ENCODE assay signal across 8 cellular contexts in genomic region chr9:37408933-37409710, GRCh38. TPM values are rescaled to one million over a fixed set of nuclear protein-coding genes. Genes with fewer than 3 reads are reported as not detected.
DNase-seq lines count a peak whose midpoint lies in the region; ATAC-seq, FAIRE-seq and TF ChIP-seq lines count a peak whose summit lies in the region.

No MANE protein-coding gene starts in this region.

- POLR2A ChIA-PET in HepG2 (lab: Yijun Ruan, JAX) = no interaction called here

- ATAC-seq in GM18909 (IDR thresholded peaks at IDR 0.05; ENCODE audit: poor library complexity, unreplicated experiment) (peak; percentile 92), HG03045 (IDR thresholded peaks at IDR 0.05; ENCODE audit: unreplicated experiment) (peak; percentile 82), HepG2 (no peak)

- H2AFZ ChIP-seq in HepG2 (ENCODE audit: low read length) = no peak overlapping the region

- TF ChIP-seq EP300 in HepG2 (IDR thresholded peaks at IDR 0.05; ENCODE audit: low read depth in 2 of 2, low read length in 2 of 2) (no peak), HepG2 (CRISPR knock-in tag; IDR thresholded peaks at IDR 0.05; ENCODE audit: borderline replicate concordance) (no peak)

- H3K4me3 ChIP-seq in HepG2 (replicated peaks in 1 of 3; ENCODE audit: insufficient read depth in 1 of 3, low read depth in 2 of 3, low read length in 3 of 3) = no peak overlapping the region

- in situ Hi-C loops in HepG2 (cut with HindIII; ENCODE audit: extremely low pct_ligation_motif_present, low pct_unique_long_range_greater_than_20kb) = no loop called here

- peak; percentile 55 for DNase-seq in activated CD4-positive, alpha-beta T cell treated with anti-CD3 and anti-CD28 coated beads, Interleukin-2, amount 50 U/mL, for 1 hour
- DNase-seq in stimulated activated CD4-positive, alpha-beta T cell treated with anti-CD3 and anti-CD28 coated beads, Interleukin-12 subunit alpha, Interleukin-12 subunit beta, amount 100 ng/mL, for 4 hours = peak; percentile 46
- DNase-seq in HuH-7 (ENCODE audit: low spot score) (no peak), HPDE6-E6E7 (ENCODE audit: extremely low spot score) (no peak), HepG2 (ENCODE audit: low spot score) (no peak), pons (ENCODE audit: low spot score) (no peak)

- no peaks in the 10 kb centered on the region for H3K27me3 ChIP-seq in HepG2 (ENCODE audit: control insufficient read depth in 1 of 2, insufficient read depth in 2 of 2, low read length in 2 of 2)

- H3K4me2 ChIP-seq in HepG2 (ENCODE audit: low read depth, low read length) = no peak overlapping the region

- FAIRE-seq in HepG2 (lab: Jason Lieb, UNC) = no peak

- no peaks in the 10 kb centered on the region for H3K79me2 ChIP-seq in HepG2 (ENCODE audit: insufficient read depth, low read length)

- no peak for TF ChIP-seq RAD21 in HepG2 (CRISPR knock-in tag; IDR thresholded peaks at IDR 0.05)

- no peak for TF ChIP-seq POLR2A in HepG2 (IDR thresholded peaks at IDR 0.05; ENCODE audit: insufficient read depth in 1 of 2, low read depth in 2 of 2, low read length in 2 of 2)

- no peak overlapping the region for H3K27ac ChIP-seq in HepG2 (ENCODE audit: extremely low read length, insufficient read depth, low read length)

- no peak overlapping the region for H3K9ac ChIP-seq in HepG2 (ENCODE audit: insufficient read depth, low read depth, low read length)

- no peaks in the 10 kb centered on the region for H4K20me1 ChIP-seq in HepG2 (ENCODE audit: insufficient read depth, low read length)

- 28% methylated on average over 9 of the region's 22 CpGs for WGBS in HepG2 (ENCODE audit: low lambda C conversion rate)

- no peak for TF ChIP-seq CTCF in HepG2 (CRISPR knock-in tag; IDR thresholded peaks at IDR 0.05)

- no peaks in the 10 kb centered on the region for H3K9me3 ChIP-seq in HepG2 (ENCODE audit: low read length)

- peaks cover 43% of the 10 kb centered on the region for H3K4me1 ChIP-seq in HepG2 (ENCODE audit: insufficient read depth, low read length)

- H3K36me3 ChIP-seq in HepG2 (replicated peaks in 1 of 2; ENCODE audit: control insufficient read depth in 1 of 2, insufficient read depth in 2 of 2, low read length in 2 of 2) = no peaks in the 10 kb centered on the region

- intact Hi-C loops in HepG2 (cut with micrococcal nuclease; ENCODE audit: unreplicated experiment) = no loop called here

- no TSS peak for BruUV-seq in HepG2 (replicated peaks; lab: Mats Ljungman, UMichigan)

- CTCF ChIA-PET in HepG2 (lab: Yijun Ruan, JAX; ENCODE audit: low intra/inter-chr PET ratio, low total read pairs) = no interaction called here

TF ChIP-seq in HepG2, 621 proteins besides CTCF, POLR2A, EP300 and RAD21 (continues in another document):
- TF ChIP-seq ZFP41 (CRISPR knock-in tag; IDR thresholded peaks at IDR 0.05; ENCODE audit: borderline replicate concordance) (no peak), ZBTB25 (CRISPR knock-in tag; IDR thresholded peaks at IDR 0.05) (no peak), NFIC (IDR thresholded peaks at IDR 0.05; ENCODE audit: low read length) (no peak), KDM5A (IDR thresholded peaks at IDR 0.05; ENCODE audit: borderline replicate concordance, low read length) (no peak), MAFF (IDR thresholded peaks at IDR 0.05; ENCODE audit: low read depth, low read length) (no peak), ZNF891 (CRISPR knock-in tag; IDR thresholded peaks at IDR 0.05) (no peak), SIN3A (IDR thresholded peaks at IDR 0.05; ENCODE audit: borderline replicate concordance, low read depth, low read length) (no peak), SPEN (CRISPR knock-in tag; IDR thresholded peaks at IDR 0.05; ENCODE audit: low read depth) (no peak), EZH2 (conservative IDR thresholded peaks at IDR 0.05; ENCODE audit: low read depth, low read length) (no peak), TRAFD1 (CRISPR knock-in tag; IDR thresholded peaks at IDR 0.05; ENCODE audit: borderline replicate concordance) (no peak), ARNT (IDR thresholded peaks at IDR 0.05) (no peak), ZBTB8A (CRISPR knock-in tag; IDR thresholded peaks at IDR 0.05; ENCODE audit: borderline replicate concordance, low read depth) (no peak), ZNF737 (CRISPR knock-in tag; IDR thresholded peaks at IDR 0.05; ENCODE audit: borderline replicate concordance) (no peak), GPN1 (CRISPR knock-in tag; IDR thresholded peaks at IDR 0.05; ENCODE audit: borderline replicate concordance) (no peak), ZNF562 (CRISPR knock-in tag; IDR thresholded peaks at IDR 0.05; ENCODE audit: borderline replicate concordance) (no peak), MAZ (IDR thresholded peaks at IDR 0.05; ENCODE audit: borderline replicate concordance, low read depth, low read length) (no peak), MAZ (CRISPR knock-in tag; IDR thresholded peaks at IDR 0.05; ENCODE audit: low read depth) (no peak)

RNA-seq across cellular contexts. Expression of gene GRHPR, which starts 13.4 kb away (rescaled TPM):
- total RNA-seq in HepG2 (2016; rRNA removed; fragmentation: Illumina TruSeq; extraction: Trizol) = 115 and 127 TPM in 2 replicates
- 58.9 and 75.1 TPM in 2 replicates for total RNA-seq in HepG2 (2016; cell fraction: cytosol; rRNA removed; fragmentation: Illumina TruSeq; extraction: Trizol; ENCODE audit: low read depth)
- 119 and 128 TPM in 2 replicates for total RNA-seq in HepG2 (2016; cell fraction: insoluble cytoplasmic fraction; rRNA removed; fragmentation: Illumina TruSeq; extraction: Trizol)
- 66.5 and 84.7 TPM in 2 replicates for total RNA-seq in HepG2 (2016; cell fraction: membrane; rRNA removed; fragmentation: Illumina TruSeq; extraction: Trizol)
- total RNA-seq in HepG2 (2016; cell fraction: nucleus; rRNA removed; fragmentation: Illumina TruSeq; extraction: Trizol) = 73.9 and 76.5 TPM in 2 replicates
- 113 and 127 TPM in 2 replicates for polyA plus RNA-seq in HepG2 (2011; rRNA removed)
- 126 and 161 TPM in 2 replicates for polyA plus RNA-seq in HepG2 (2011; cell fraction: cytosol; rRNA removed)
- 121 and 122 TPM in 2 replicates for polyA plus RNA-seq in HepG2 (2011; cell fraction: nucleus; rRNA removed)
- polyA plus RNA-seq in HepG2 (2012) = 66.2 and 76.0 TPM in 2 replicates
- polyA plus RNA-seq in HepG2 (2016; cell fraction: cytosol; fragmentation: Illumina TruSeq; extraction: Trizol; ENCODE audit: low read depth) = 48.7 and 72.2 TPM in 2 replicates
- polyA plus RNA-seq in HepG2 (2016; cell fraction: insoluble cytoplasmic fraction; fragmentation: Illumina TruSeq; extraction: Trizol; ENCODE audit: low read depth) = 135 and 143 TPM in 2 replicates
- 58.4 and 72.9 TPM in 2 replicates for polyA plus RNA-seq in HepG2 (2016; cell fraction: membrane; fragmentation: Illumina TruSeq; extraction: Trizol; ENCODE audit: low read depth)
- polyA plus RNA-seq in HepG2 (2016; cell fraction: nucleus; fragmentation: Illumina TruSeq; extraction: Trizol; ENCODE audit: insufficient read depth, low read depth) = 111 and 117 TPM in 2 replicates
- polyA minus RNA-seq in HepG2 (2011; rRNA and poly(A)+ RNA removed; ENCODE audit: low replicate concordance) = 126 and 157 TPM in 2 replicates
- polyA minus RNA-seq in HepG2 (2011; cell fraction: cytosol; rRNA and poly(A)+ RNA removed) = 42.8 and 47.7 TPM in 2 replicates
- polyA minus RNA-seq in HepG2 (2011; cell fraction: nucleus; rRNA and poly(A)+ RNA removed) = 54.1 and 61.8 TPM in 2 replicates

RNA-seq across cellular contexts. Expression of gene ZBTB5, which starts 56.1 kb away (rescaled TPM):
- 12.5 and 15.2 TPM in 2 replicates for total RNA-seq in HepG2 (2016; rRNA removed; fragmentation: Illumina TruSeq; extraction: Trizol)
- 0.81 and 0.88 TPM in 2 replicates for total RNA-seq in HepG2 (2016; cell fraction: cytosol; rRNA removed; fragmentation: Illumina TruSeq; extraction: Trizol; ENCODE audit: low read depth)
- 12.4 and 14.4 TPM in 2 replicates for total RNA-seq in HepG2 (2016; cell fraction: insoluble cytoplasmic fraction; rRNA removed; fragmentation: Illumina TruSeq; extraction: Trizol)
- 5.8 and 6.1 TPM in 2 replicates for total RNA-seq in HepG2 (2016; cell fraction: membrane; rRNA removed; fragmentation: Illumina TruSeq; extraction: Trizol)
- total RNA-seq in HepG2 (2016; cell fraction: nucleus; rRNA removed; fragmentation: Illumina TruSeq; extraction: Trizol) = 11.2 and 13.3 TPM in 2 replicates
- 19.7 and 20.5 TPM in 2 replicates for polyA plus RNA-seq in HepG2 (2011; rRNA removed)
- 14.8 and 16.3 TPM in 2 replicates for polyA plus RNA-seq in HepG2 (2011; cell fraction: cytosol; rRNA removed)
- 25.4 and 27.5 TPM in 2 replicates for polyA plus RNA-seq in HepG2 (2011; cell fraction: nucleus; rRNA removed)
- 10.3 and 11.9 TPM in 2 replicates for polyA plus RNA-seq in HepG2 (2012)
- polyA plus RNA-seq in HepG2 (2016; cell fraction: cytosol; fragmentation: Illumina TruSeq; extraction: Trizol; ENCODE audit: low read depth) = 0.35 and 0.64 TPM in 2 replicates
- 11.5 and 11.7 TPM in 2 replicates for polyA plus RNA-seq in HepG2 (2016; cell fraction: insoluble cytoplasmic fraction; fragmentation: Illumina TruSeq; extraction: Trizol; ENCODE audit: low read depth)
- polyA plus RNA-seq in HepG2 (2016; cell fraction: membrane; fragmentation: Illumina TruSeq; extraction: Trizol; ENCODE audit: low read depth) = 3.5 and 4.3 TPM in 2 replicates
- polyA plus RNA-seq in HepG2 (2016; cell fraction: nucleus; fragmentation: Illumina TruSeq; extraction: Trizol; ENCODE audit: insufficient read depth, low read depth) = 16.5 and 19.6 TPM in 2 replicates
- 29.3 and 36.6 TPM in 2 replicates for polyA minus RNA-seq in HepG2 (2011; rRNA and poly(A)+ RNA removed; ENCODE audit: low replicate concordance)
- polyA minus RNA-seq in HepG2 (2011; cell fraction: cytosol; rRNA and poly(A)+ RNA removed) = 11.4 and 13.4 TPM in 2 replicates
- 23.9 and 25.2 TPM in 2 replicates for polyA minus RNA-seq in HepG2 (2011; cell fraction: nucleus; rRNA and poly(A)+ RNA removed)

Comparison
In these comparisons a context has a peak if more than half of its experiments do, and no peak if none do; other contexts are left out.
1. DNase-seq: peak in activated CD4-positive, alpha-beta T cell treated with anti-CD3 and anti-CD28 coated beads, Interleukin-2, amount 50 U/mL, for 1 hour (single experiment) and stimulated activated CD4-positive, alpha-beta T cell treated with anti-CD3 and anti-CD28 coated beads, Interleukin-12 subunit alpha, Interleukin-12 subunit beta, amount 100 ng/mL, for 4 hours (single experiment); none in HuH-7 (single experiment), HPDE6-E6E7 (single experiment), HepG2 (single experiment) and pons (single experiment).